Comparison of ENCODE assay signal across 8 cellular contexts in genomic region chr14:105020815-105021655, GRCh38. TPM values are rescaled to one million over a fixed set of nuclear protein-coding genes. Genes with fewer than 3 reads are reported as not detected.
DNase-seq lines count a peak whose midpoint lies in the region; ATAC-seq and FAIRE-seq lines count a peak whose summit lies in the region.

TSS of gene CDCA4 (minus strand) at chr14:105021083. CDS start at chr14:105011929, 9,154 bp downstream.

- H3K4me3 ChIP-seq in NT2/D1 (ENCODE audit: insufficient read length, low read depth) (peak within 1 kb of the TSS; percentile 80), endocrine pancreas (ENCODE audit: control insufficient read depth, insufficient read depth, low read length) (peak within 1 kb of the TSS; percentile 40), mesodermal cell (ENCODE audit: extremely low read depth, insufficient read depth, low read length, poor library complexity, severe bottlenecking) (peak within 1 kb of the TSS; percentile 76)

- peak within 1 kb of the TSS; percentile 90 for H3K27ac Mint-ChIP-seq in activated CD8-positive, alpha-beta memory T cell treated with anti-CD3 and anti-CD28 coated beads, Interleukin-2, amount 10 ng/mL, durations not matched to agents 7 days and 5 days

- WGBS in mesodermal cell (ENCODE audit: insufficient coverage in 2 of 2), 2 experiments: 0 to 1% methylated on average over 61 to 83 of the region's 115 CpGs

- H3K4me1 ChIP-seq in NT2/D1 (ENCODE audit: insufficient read depth, insufficient read length): peaks cover 3% of the 10 kb centered on the region
- H3K4me1 ChIP-seq in endocrine pancreas (ENCODE audit: control insufficient read depth, insufficient read depth, low read length): no peaks in the 10 kb centered on the region
- peaks cover 48% of the 10 kb centered on the region for H3K4me1 ChIP-seq in mesodermal cell (ENCODE audit: control insufficient read depth, insufficient read depth, low read length, poor library complexity, severe bottlenecking)

- no peaks in the 10 kb centered on the region for H3K27me3 ChIP-seq in NT2/D1 (ENCODE audit: insufficient read depth, insufficient read length)
- no peaks in the 10 kb centered on the region for H3K27me3 ChIP-seq in endocrine pancreas (ENCODE audit: control insufficient read depth, insufficient read depth, low read length)

- DNase-seq in COR-L47 (lab: John Stamatoyannopoulos, UW) (peak; percentile 99), HTR-8/SVneo (ENCODE audit: insufficient read length, low spot score) (peak; percentile 97), NT2/D1 (ENCODE audit: low read depth, low spot score) (peak; percentile 85)
- peak; percentile 98 for DNase-seq in activated CD8-positive, alpha-beta memory T cell treated with anti-CD3 and anti-CD28 coated beads, Interleukin-2, amount 10 ng/mL, durations not matched to agents 7 days and 5 days
- peak; percentile 94 to 98 for DNase-seq in stimulated activated CD8-positive, alpha-beta memory T cell treated with anti-CD3 and anti-CD28 coated beads, Interleukin-15, amount 100 ng/mL, for 4 hours (ENCODE audit: low read depth in 2 of 2)

- peaks cover 28% of the 10 kb centered on the region for H3K36me3 ChIP-seq in NT2/D1 (ENCODE audit: insufficient read depth, insufficient read length, low read length)
- no peaks in the 10 kb centered on the region for H3K36me3 ChIP-seq in endocrine pancreas (ENCODE audit: control insufficient read depth, insufficient read depth, low read length)
- peaks cover 29% of the 10 kb centered on the region for H3K36me3 ChIP-seq in mesodermal cell (ENCODE audit: control insufficient read depth, insufficient read depth, low read length)

- H3K9me3 Mint-ChIP-seq in activated CD8-positive, alpha-beta memory T cell treated with anti-CD3 and anti-CD28 coated beads, Interleukin-2, amount 10 ng/mL, durations not matched to agents 7 days and 5 days (ENCODE audit: low read depth): no peaks in the 10 kb centered on the region

- peak within 1 kb of the TSS; percentile 98 for H3K4me3 Mint-ChIP-seq in activated CD8-positive, alpha-beta memory T cell treated with anti-CD3 and anti-CD28 coated beads, Interleukin-2, amount 10 ng/mL, durations not matched to agents 7 days and 5 days

- H3K4me1 Mint-ChIP-seq in activated CD8-positive, alpha-beta memory T cell treated with anti-CD3 and anti-CD28 coated beads, Interleukin-2, amount 10 ng/mL, durations not matched to agents 7 days and 5 days: peaks cover 72% of the 10 kb centered on the region

- H3K9ac ChIP-seq in NT2/D1 (ENCODE audit: insufficient read length, low read depth) (peak within 1 kb of the TSS; percentile 94), endocrine pancreas (ENCODE audit: control insufficient read depth, insufficient read depth, low read length) (peak within 1 kb of the TSS; percentile 86)

- CTCF ChIA-PET in activated CD8-positive, alpha-beta memory T cell treated with anti-CD3 and anti-CD28 coated beads, Interleukin-2, amount 10 ng/mL, durations not matched to agents 7 days and 5 days (lab: Charles Lee): interaction anchor here (0.8 to 7.2 kb wide), 6 partner anchors 15 to 69 kb away, joined by 3 to 96 read pairs (median 3); no protein-coding TSS in a partner anchor

- peak; percentile 78 for FAIRE-seq in HTR-8/SVneo (lab: Jason Lieb, UNC)

- peaks cover 36% of the 10 kb centered on the region for H3K36me3 Mint-ChIP-seq in activated CD8-positive, alpha-beta memory T cell treated with anti-CD3 and anti-CD28 coated beads, Interleukin-2, amount 10 ng/mL, durations not matched to agents 7 days and 5 days

- ATAC-seq in GM21381 (IDR thresholded peaks at IDR 0.05; ENCODE audit: unreplicated experiment): peak; percentile 74
- peak; percentile 85 for ATAC-seq in activated CD8-positive, alpha-beta memory T cell treated with anti-CD3 and anti-CD28 coated beads, Interleukin-2, amount 10 ng/mL, durations not matched to agents 7 days and 5 days

- H3K27ac ChIP-seq in mesodermal cell (ENCODE audit: low read depth, low read length, severe bottlenecking): peak within 1 kb of the TSS; percentile 83

- H3K27me3 Mint-ChIP-seq in activated CD8-positive, alpha-beta memory T cell treated with anti-CD3 and anti-CD28 coated beads, Interleukin-2, amount 10 ng/mL, durations not matched to agents 7 days and 5 days: no peaks in the 10 kb centered on the region

- H3K9me3 ChIP-seq in NT2/D1 (ENCODE audit: insufficient read depth, low read length) (no peaks in the 10 kb centered on the region), endocrine pancreas (ENCODE audit: control insufficient read depth, low read length) (no peaks in the 10 kb centered on the region), mesodermal cell (ENCODE audit: control insufficient read depth, low read length) (no peaks in the 10 kb centered on the region)

RNA-seq across cellular contexts. Expression of gene CDCA4, which starts in this region (rescaled TPM):
- total RNA-seq in activated CD8-positive, alpha-beta memory T cell treated with anti-CD3 and anti-CD28 coated beads, Interleukin-2, amount 10 ng/mL, durations not matched to agents 7 days and 5 days: 10 to 100 TPM; 70.8 to 77.8 TPM
- 33.1 TPM for polyA plus RNA-seq in mesodermal cell (2013, experiment 1 of 2)
- 29.9 TPM for polyA plus RNA-seq in mesodermal cell (2013, experiment 2 of 2)

Comparison
In these comparisons a context has a peak if more than half of its experiments do, and no peak if none do; other contexts are left out.
1. Peak in every context shown above with its lines: DNase-seq, ATAC-seq, H3K4me3 ChIP-seq and H3K27ac ChIP-seq.